ENCODE assay signal across 8 cellular contexts in the genomic region with DNA sequence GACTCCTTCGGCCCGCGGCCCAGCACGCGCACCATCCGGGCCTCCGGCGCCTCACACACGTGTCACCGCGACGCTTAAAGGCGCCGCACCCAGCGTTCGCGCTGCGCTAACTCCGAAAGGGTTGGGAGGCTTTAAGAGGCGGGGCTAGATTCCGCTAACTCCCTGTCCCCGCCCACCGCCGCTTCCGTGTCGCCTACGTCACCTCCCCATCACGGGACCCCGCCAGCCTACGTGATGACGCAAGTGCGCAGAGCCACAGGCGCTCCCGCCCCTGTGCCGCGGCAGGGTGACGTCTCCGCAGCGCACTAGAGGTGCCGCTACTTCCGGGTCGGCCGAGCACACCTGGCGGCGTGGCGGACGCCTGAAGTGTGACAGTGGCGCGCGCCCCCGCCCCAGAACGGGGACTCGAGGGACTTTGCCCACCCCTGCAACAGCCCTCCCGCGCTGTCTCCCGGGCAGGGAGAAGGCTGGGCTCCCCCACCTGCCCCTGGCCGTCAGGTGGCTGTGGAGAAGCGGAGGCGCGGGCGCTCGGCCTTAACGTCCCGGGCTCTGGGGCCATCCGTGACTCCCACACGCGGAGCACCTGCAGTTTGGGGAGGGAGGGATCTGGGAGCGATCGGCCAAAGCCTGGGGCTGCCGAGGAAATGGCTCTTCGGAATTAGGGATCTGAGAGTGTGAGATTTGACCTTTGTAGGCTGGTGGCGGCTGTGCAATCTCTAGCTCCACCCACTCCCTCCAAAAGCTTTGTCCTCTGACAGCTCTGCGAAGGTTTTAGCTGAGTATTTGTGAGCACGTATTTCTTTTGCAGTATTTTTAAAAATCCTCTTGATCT. TPM values are rescaled to one million over a fixed set of nuclear protein-coding genes. Genes with fewer than 3 reads are reported as not detected.
A peak's percentile ranks its signal among the peaks of the same experiment; 100 is the strongest.
DNase-seq lines count a peak whose midpoint lies in the region; ATAC-seq and TF ChIP-seq lines count a peak whose summit lies in the region.

Gene USP36, minus strand, starts transcription at position 35 of the 832 bp plus-strand sequence. CDS start 4,451 bp downstream, outside the sequence.

- TF ChIP-seq RAD21 in liver (IDR thresholded peaks at IDR 0.05): peak in 1 of 2 donors; percentile 20

- H3K27me3 ChIP-seq in liver (ENCODE audit: control insufficient read depth in 4 of 4, insufficient read depth in 4 of 4, low read length in 3 of 4): no peaks in the 10 kb centered on the region

- H3K27ac Mint-ChIP-seq in CD14-positive monocyte: peak within 1 kb of the TSS; percentile 97 to 99 (median 99)

- H3K9me3 ChIP-seq in liver (ENCODE audit: control insufficient read depth in 4 of 4, low read length in 3 of 4): no peaks in the 10 kb centered on the region

- H3K27ac ChIP-seq in liver (ENCODE audit: low read depth in 1 of 2, low read length in 2 of 2): peak within 1 kb of the TSS; percentile 99 to 100

- peak within 1 kb of the TSS; percentile 71 to 95 for H3K9ac ChIP-seq in liver (ENCODE audit: low read depth in 1 of 2, low read length in 2 of 2)

- DNase-seq in CD14-positive monocyte (ENCODE audit: low spot score) (peak; percentile 100), NCI-H82 (lab: John Stamatoyannopoulos, UW) (peak; percentile 100), dermis microvascular lymphatic vessel endothelial cell (ENCODE audit: low read depth in 2 of 2) (peak; percentile 98 to 99)
- DNase-seq in activated CD4-positive, alpha-beta T cell treated with anti-CD3 and anti-CD28 coated beads, Interleukin-2, amount 50 U/mL, for 48 hours: peak; percentile 100
- DNase-seq in stimulated activated CD4-positive, alpha-beta T cell treated with anti-CD3 and anti-CD28 coated beads, Interleukin-4, amount 100 ng/mL, for 24 hours: peak; percentile 100

- no peak for TF ChIP-seq CTCF in CD14-positive monocyte (IDR thresholded peaks at IDR 0.05)
- no peak for TF ChIP-seq CTCF in liver (IDR thresholded peaks at IDR 0.05; ENCODE audit: low read depth, low read length, missing input control)

- H3K4me1 Mint-ChIP-seq in CD14-positive monocyte: peaks cover 35% of the 10 kb centered on the region

- H3K9me3 Mint-ChIP-seq in CD14-positive monocyte: no peaks in the 10 kb centered on the region

- H3K4me1 ChIP-seq in liver (ENCODE audit: control insufficient read depth in 4 of 4, insufficient read depth in 4 of 4, low read length in 3 of 4): peaks cover 0 to 26% (median 20%) of the 10 kb centered on the region in 4 donors

- peaks cover 24 to 27% of the 10 kb centered on the region in 2 donors for H3K36me3 Mint-ChIP-seq in CD14-positive monocyte

- under 1% methylated on average over 74 of the region's 74 CpGs for WGBS in liver

- intact Hi-C loops in CD14-positive monocyte (cut with micrococcal nuclease): loop anchor here (5.0 to 10.0 kb wide), 3 partner anchors 76 to 134 kb away; partner anchors contain the start of gene LGALS3BP (in 1 of the 2)

- peak; percentile 89 for ATAC-seq in GM19397 (IDR thresholded peaks at IDR 0.05; ENCODE audit: unreplicated experiment)
- peak; percentile 84 for ATAC-seq in HG03571 (IDR thresholded peaks at IDR 0.05; ENCODE audit: unreplicated experiment)

- peak within 1 kb of the TSS; percentile 89 to 94 for H3K4me3 Mint-ChIP-seq in CD14-positive monocyte

- peaks cover 0 to 6% (median 2%) of the 10 kb centered on the region in 3 donors for H3K27me3 Mint-ChIP-seq in CD14-positive monocyte (ENCODE audit: low read depth in 3 of 3)

- peak within 1 kb of the TSS; percentile 80 to 99 (median 87) for H3K4me3 ChIP-seq in liver (ENCODE audit: low read depth in 1 of 3, low read length in 3 of 3)

- peaks cover 4 to 17% (median 15%) of the 10 kb centered on the region in 4 donors for H3K36me3 ChIP-seq in liver (ENCODE audit: control insufficient read depth in 4 of 4, insufficient read depth in 3 of 4, low read depth in 1 of 4, low read length in 3 of 4)

TF ChIP-seq in liver, 16 proteins besides CTCF, POLR2A, EP300 and RAD21:
- TF ChIP-seq HNF4A (conservative IDR thresholded peaks at IDR 0.05) (peak in 1 of 2 donors; percentile 12), FOXA1 (IDR thresholded peaks at IDR 0.05) (peak; percentile 9), NR2F2 (IDR thresholded peaks at IDR 0.05) (no peak), HNF4G (IDR thresholded peaks at IDR 0.05) (no peak), JUND (IDR thresholded peaks at IDR 0.05) (peak; percentile 52 to 73), TAF1 (conservative IDR thresholded peaks at IDR 0.05) (peak; percentile 77), FOXA2 (IDR thresholded peaks at IDR 0.05) (no peak), ZBTB33 (IDR thresholded peaks at IDR 0.05) (no peak), SP1 (IDR thresholded peaks at IDR 0.05) (peak; percentile 80), RXRA (IDR thresholded peaks at IDR 0.05) (peak; percentile 3 to 4), YY1 (IDR thresholded peaks at IDR 0.05) (peak; percentile 64), GABPA (IDR thresholded peaks at IDR 0.05 in 1 of 2, conservative IDR thresholded peaks at IDR 0.05 in 1 of 2) (peak; percentile 34 to 87), EGR1 (IDR thresholded peaks at IDR 0.05; ENCODE audit: low read depth in 2 of 2) (peak in 1 of 2 donors; percentile 80), REST (IDR thresholded peaks at IDR 0.05) (peak; percentile 90)
- TF ChIP-seq, protein P1, sequence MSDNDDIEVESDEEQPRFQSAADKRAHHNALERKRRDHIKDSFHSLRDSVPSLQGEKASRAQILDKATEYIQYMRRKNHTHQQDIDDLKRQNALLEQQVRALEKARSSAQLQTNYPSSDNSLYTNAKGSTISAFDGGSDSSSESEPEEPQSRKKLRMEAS (IDR thresholded peaks at IDR 0.05): peak; percentile 100
- TF ChIP-seq, protein P2, sequence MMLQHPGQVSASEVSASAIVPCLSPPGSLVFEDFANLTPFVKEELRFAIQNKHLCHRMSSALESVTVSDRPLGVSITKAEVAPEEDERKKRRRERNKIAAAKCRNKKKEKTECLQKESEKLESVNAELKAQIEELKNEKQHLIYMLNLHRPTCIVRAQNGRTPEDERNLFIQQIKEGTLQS (IDR thresholded peaks at IDR 0.05): peak; percentile 47

RNA-seq across cellular contexts. Expression of gene USP36, which starts in this region (rescaled TPM):
- 1 to 10 TPM; 4.4 to 6.1 TPM for polyA plus RNA-seq in CD14-positive monocyte
- 7.8 and 18.2 TPM in 2 replicates for total RNA-seq in dermis microvascular lymphatic vessel endothelial cell
- 10 to 100 TPM in 1 of 2 donors, 1 to 10 TPM in 1; 8.0 to 20.7 TPM for total RNA-seq in liver
- polyA plus RNA-seq in liver: 10 to 100 TPM in 1 of 2 donors, 1 to 10 TPM in 1; 9.4 to 11.6 TPM

Comparison
In these comparisons a context has a peak if more than half of its experiments do, and no peak if none do; other contexts are left out.
1. Peak in every context shown above with its lines: DNase-seq, ATAC-seq, H3K4me3 ChIP-seq and H3K27ac ChIP-seq.